In the genomic region with DNA sequence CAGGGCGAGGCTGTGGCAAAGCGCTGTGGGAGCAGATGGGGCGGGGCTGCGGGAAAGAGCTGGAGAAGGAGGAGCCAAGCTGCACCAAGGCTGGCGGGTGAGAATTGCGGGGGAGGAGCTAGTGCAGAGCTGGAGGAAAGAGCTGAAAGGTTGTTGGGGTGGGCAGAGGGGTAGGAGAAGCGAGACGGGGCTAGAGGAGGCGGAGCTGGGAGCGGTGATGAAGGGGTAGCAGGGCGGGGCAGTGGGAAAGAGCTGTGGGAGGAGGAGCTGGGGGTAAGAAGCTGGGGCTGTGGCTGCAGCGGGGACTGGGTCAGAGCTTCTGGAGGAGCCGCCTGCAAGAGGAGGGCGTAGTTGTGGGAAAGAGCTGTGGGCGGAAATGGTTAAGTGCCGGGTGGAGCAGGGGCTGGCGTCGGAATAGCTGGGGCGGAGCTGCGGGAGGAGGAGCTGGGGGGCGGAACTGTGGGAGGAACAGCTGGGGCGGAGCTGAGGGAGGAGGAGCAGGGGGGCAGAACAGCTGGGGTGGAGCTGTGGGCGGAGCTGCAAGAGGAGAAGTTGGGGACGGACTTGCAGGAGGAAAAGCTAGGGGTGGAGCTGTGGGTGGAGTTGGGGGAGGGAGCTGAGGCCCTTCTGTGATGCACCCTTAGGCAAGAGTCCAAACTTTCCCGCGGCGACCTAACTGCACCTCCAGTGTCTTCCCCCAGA, we compare ENCODE assay signal across 8 cellular contexts. TPM values are rescaled to one million over a fixed set of nuclear protein-coding genes. Genes with fewer than 3 reads are reported as not detected.
DNase-seq lines count a peak whose midpoint lies in the region; ATAC-seq and TF ChIP-seq lines count a peak whose summit lies in the region.

No MANE protein-coding gene starts in this region.

- H3K9me3 ChIP-seq in thymus (ENCODE audit: control insufficient read depth), result no peaks in the 10 kb centered on the region

- H3K27ac ChIP-seq in thymus (ENCODE audit: low read depth), result peak overlapping the region; percentile 92

- peak overlapping the region; percentile 83 for H3K4me3 Mint-ChIP-seq in activated naive CD8-positive, alpha-beta T cell treated with anti-CD3 and anti-CD28 coated beads for 36 hours
- peak overlapping the region; percentile 85 for H3K4me3 Mint-ChIP-seq in osteocyte (ENCODE audit: unreplicated experiment)

- H3K36me3 Mint-ChIP-seq in activated naive CD8-positive, alpha-beta T cell treated with anti-CD3 and anti-CD28 coated beads for 36 hours, result peaks cover 2% of the 10 kb centered on the region
- H3K36me3 Mint-ChIP-seq in osteocyte (ENCODE audit: unreplicated experiment), result no peaks in the 10 kb centered on the region

- WGBS in thymus, result 0% methylated on average over 27 of the region's 27 CpGs

- intact Hi-C loops in head of caudate nucleus (cut with DNase I), result no loop called here

- TF ChIP-seq CTCF in GM12865 (IDR thresholded peaks at IDR 0.05; ENCODE audit: insufficient read depth, low read depth, low read length, missing control alignments), result peak; percentile 39
- no peak for TF ChIP-seq CTCF in osteocyte (IDR thresholded peaks at IDR 0.05)

- DNase-seq in GM12865 (ENCODE audit: low read depth) (peak; percentile 97), NCI-H1092 treated with DMSO at 0.1 percent for 48 hours (lab: John Stamatoyannopoulos, UW) (peak; percentile 92), SKM-1 (lab: John Stamatoyannopoulos, UW; ENCODE audit: unreplicated experiment) (peak; percentile 80), head of caudate nucleus (peak; percentile 74 to 98 (median 92)), osteocyte (ENCODE audit: extremely low spot score, unreplicated experiment) (peak; percentile 96)
- DNase-seq in activated naive CD8-positive, alpha-beta T cell treated with anti-CD3 and anti-CD28 coated beads for 36 hours, result peak; percentile 89

- peaks cover 3% of the 10 kb centered on the region for H3K36me3 ChIP-seq in thymus (ENCODE audit: control insufficient read depth, insufficient read depth)

- no peaks in the 10 kb centered on the region for H3K9me3 Mint-ChIP-seq in activated naive CD8-positive, alpha-beta T cell treated with anti-CD3 and anti-CD28 coated beads for 36 hours
- no peaks in the 10 kb centered on the region for H3K9me3 Mint-ChIP-seq in osteocyte (ENCODE audit: unreplicated experiment)

- H3K4me1 Mint-ChIP-seq in activated naive CD8-positive, alpha-beta T cell treated with anti-CD3 and anti-CD28 coated beads for 36 hours, result no peaks in the 10 kb centered on the region
- H3K4me1 Mint-ChIP-seq in osteocyte (ENCODE audit: unreplicated experiment), result peaks cover 4% of the 10 kb centered on the region

- H3K4me3 ChIP-seq in GM12865 (ENCODE audit: low read depth, low read length) (peak overlapping the region; percentile 75), thymus (ENCODE audit: low read length) (peak overlapping the region; percentile 49)

- H3K4me1 ChIP-seq in thymus (ENCODE audit: control insufficient read depth, insufficient read depth, low read length), result no peaks in the 10 kb centered on the region

- H3K27ac Mint-ChIP-seq in activated naive CD8-positive, alpha-beta T cell treated with anti-CD3 and anti-CD28 coated beads for 36 hours, result peak overlapping the region; percentile 91
- H3K27ac Mint-ChIP-seq in osteocyte (ENCODE audit: unreplicated experiment), result peak overlapping the region; percentile 99

- no peaks in the 10 kb centered on the region for H3K27me3 ChIP-seq in thymus (ENCODE audit: control insufficient read depth, insufficient read depth)

- no peaks in the 10 kb centered on the region for H3K27me3 Mint-ChIP-seq in activated naive CD8-positive, alpha-beta T cell treated with anti-CD3 and anti-CD28 coated beads for 36 hours
- H3K27me3 Mint-ChIP-seq in osteocyte (ENCODE audit: unreplicated experiment), result no peaks in the 10 kb centered on the region

- ATAC-seq in HG02623 (IDR thresholded peaks at IDR 0.05; ENCODE audit: unreplicated experiment), result peak; percentile 38

RNA-seq across cellular contexts. Expression of a gene that starts 1.9 kb away (rescaled TPM):
- total RNA-seq in activated naive CD8-positive, alpha-beta T cell treated with anti-CD3 and anti-CD28 coated beads for 36 hours, result 10 to 100 TPM; 42.4 to 47.8 TPM
- total RNA-seq in osteocyte, result 34.5 and 39.3 TPM in 2 replicates
- polyA plus RNA-seq in thymus, result 57.3 TPM

RNA-seq across cellular contexts. Expression of a gene that starts 10.8 kb away (rescaled TPM):
- total RNA-seq in activated naive CD8-positive, alpha-beta T cell treated with anti-CD3 and anti-CD28 coated beads for 36 hours, result not detected
- not detected in 2 replicates for total RNA-seq in osteocyte
- 1.5 TPM for polyA plus RNA-seq in thymus

RNA-seq across cellular contexts. Expression of a gene that starts 59.2 kb away (rescaled TPM):
- not detected for total RNA-seq in activated naive CD8-positive, alpha-beta T cell treated with anti-CD3 and anti-CD28 coated beads for 36 hours
- total RNA-seq in osteocyte, result not detected in 2 replicates
- 0.07 TPM for polyA plus RNA-seq in thymus

Comparison
In these comparisons a context has a peak if more than half of its experiments do, and no peak if none do; other contexts are left out.
1. Peak in every context shown above with its lines: DNase-seq, ATAC-seq, H3K4me3 ChIP-seq and H3K27ac ChIP-seq.